ENCODE assay signal across 1 cellular context in the genomic region with DNA sequence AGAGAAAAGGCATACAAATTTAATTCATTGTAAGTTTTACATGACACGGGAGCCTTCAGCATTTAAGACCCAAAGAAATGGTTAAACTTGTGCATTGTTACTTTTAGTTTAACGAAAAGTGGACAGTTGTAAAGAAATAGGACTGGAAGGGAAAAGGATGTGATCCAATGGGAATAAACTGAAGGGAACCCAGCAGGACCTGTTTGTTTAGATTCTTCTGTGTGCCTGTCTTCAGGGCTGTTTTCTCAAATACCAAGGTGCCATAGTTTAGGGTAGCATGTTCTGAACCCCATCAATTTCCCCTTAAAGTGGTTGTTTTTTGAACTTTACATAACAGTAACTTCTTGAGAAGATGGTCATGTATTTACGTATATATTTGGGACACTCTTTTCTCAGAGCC.
TF ChIP-seq lines count a peak whose summit lies in the region.

No MANE protein-coding gene starts in this region.

TF ChIP-seq in HCT116, 20 proteins besides CTCF, POLR2A, EP300 and RAD21:
- TF ChIP-seq CBX3 (IDR thresholded peaks at IDR 0.05; ENCODE audit: low read depth), result no peak
- no peak for TF ChIP-seq EZH2phosphoT487 (IDR thresholded peaks at IDR 0.05; ENCODE audit: borderline replicate concordance)
- no peak for TF ChIP-seq FOSL1 (IDR thresholded peaks at IDR 0.05; ENCODE audit: low read depth)
- TF ChIP-seq, protein P1, sequence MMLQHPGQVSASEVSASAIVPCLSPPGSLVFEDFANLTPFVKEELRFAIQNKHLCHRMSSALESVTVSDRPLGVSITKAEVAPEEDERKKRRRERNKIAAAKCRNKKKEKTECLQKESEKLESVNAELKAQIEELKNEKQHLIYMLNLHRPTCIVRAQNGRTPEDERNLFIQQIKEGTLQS (IDR thresholded peaks at IDR 0.05), result no peak
- TF ChIP-seq JUND (IDR thresholded peaks at IDR 0.05), result no peak
- TF ChIP-seq, protein P2, sequence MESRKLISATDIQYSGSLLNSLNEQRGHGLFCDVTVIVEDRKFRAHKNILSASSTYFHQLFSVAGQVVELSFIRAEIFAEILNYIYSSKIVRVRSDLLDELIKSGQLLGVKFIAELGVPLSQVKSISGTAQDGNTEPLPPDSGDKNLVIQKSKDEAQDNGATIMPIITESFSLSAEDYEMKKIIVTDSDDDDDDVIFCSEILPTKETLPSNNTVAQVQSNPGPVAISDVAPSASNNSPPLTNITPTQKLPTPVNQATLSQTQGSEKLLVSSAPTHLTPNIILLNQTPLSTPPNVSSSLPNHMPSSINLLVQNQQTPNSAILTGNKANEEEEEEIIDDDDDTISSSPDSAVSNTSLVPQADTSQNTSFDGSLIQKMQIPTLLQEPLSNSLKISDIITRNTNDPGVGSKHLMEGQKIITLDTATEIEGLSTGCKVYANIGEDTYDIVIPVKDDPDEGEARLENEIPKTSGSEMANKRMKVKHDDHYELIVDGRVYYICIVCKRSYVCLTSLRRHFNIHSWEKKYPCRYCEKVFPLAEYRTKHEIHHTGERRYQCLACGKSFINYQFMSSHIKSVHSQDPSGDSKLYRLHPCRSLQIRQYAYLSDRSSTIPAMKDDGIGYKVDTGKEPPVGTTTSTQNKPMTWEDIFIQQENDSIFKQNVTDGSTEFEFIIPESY (IDR thresholded peaks at IDR 0.05; ENCODE audit: extremely low read depth, insufficient replicate concordance, low read length), result no peak
